ENCODE assay signal across 11 cellular contexts in genomic region chr9:37531699-37532098, GRCh38. TPM values are rescaled to one million over a fixed set of nuclear protein-coding genes. Genes with fewer than 3 reads are reported as not detected.
A peak's percentile ranks its signal among the peaks of the same experiment; 100 is the strongest.
DNase-seq lines count a peak whose midpoint lies in the region; ATAC-seq, FAIRE-seq and TF ChIP-seq lines count a peak whose summit lies in the region.
"Had no signal": no experiment of that assay in that cellular context is flagged by ENCODE, and none has a peak within 500 bp of the region (broad histone marks: within the 10 kb centered on the region; RNA-seq: fewer than 3 reads in every experiment).

No MANE protein-coding gene starts in this region.

- H3K4me1 Mint-ChIP-seq in naive B cell, result peaks cover 4 to 15% (median 8%) of the 10 kb centered on the region in 3 donors

- no peaks in the 10 kb centered on the region for H3K27me3 Mint-ChIP-seq in naive B cell
- H3K27me3 Mint-ChIP-seq: activated naive CD8-positive, alpha-beta T cell treated with anti-CD3 and anti-CD28 coated beads, Interleukin-2, amount 10 ng/mL, durations not matched to agents 7 days and 5 days had no signal

- FAIRE-seq in GM19239 (lab: Jason Lieb, UNC), result no peak
- FAIRE-seq: endothelial cell of umbilical vein had no signal

- DNase-seq in T-helper 9 cell (peak; percentile 39), naive B cell (no peak), HEK293T (ENCODE audit: extremely low spot score) (no peak), putamen (ENCODE audit: low spot score) (no peak), GM19239 (ENCODE audit: insufficient read length, low spot score) (no peak)
- DNase-seq: activated naive CD8-positive, alpha-beta T cell treated with anti-CD3 and anti-CD28 coated beads, Interleukin-2, amount 10 ng/mL, durations not matched to agents 7 days and 5 days; GM23248; NCI-H345 had no signal

- CTCF ChIA-PET in HEK293T (lab: Yijun Ruan, JAX), result no interaction called here

- ATAC-seq in GM18520 (IDR thresholded peaks at IDR 0.05; ENCODE audit: unreplicated experiment) (peak; percentile 82), HG02588 (IDR thresholded peaks at IDR 0.05; ENCODE audit: unreplicated experiment) (peak; percentile 52), naive B cell (ENCODE audit: low read depth in 2 of 2) (peak; percentile 65 to 74)

- peak overlapping the region in 1 of 8 donors; percentile 27 for H3K4me3 Mint-ChIP-seq in naive B cell
- H3K4me3 Mint-ChIP-seq: activated naive CD8-positive, alpha-beta T cell treated with anti-CD3 and anti-CD28 coated beads, Interleukin-2, amount 10 ng/mL, durations not matched to agents 7 days and 5 days had no signal

- H3K36me3 Mint-ChIP-seq in naive B cell, result peaks cover 13 to 18% of the 10 kb centered on the region in 2 donors

- POLR2A ChIA-PET in HEK293T (lab: Yijun Ruan, JAX), result no interaction called here

- H3K27ac Mint-ChIP-seq in naive B cell, result peak overlapping the region in 4 of 6 donors; percentile 16 to 85 (median 48)
- H3K27ac Mint-ChIP-seq: activated naive CD8-positive, alpha-beta T cell treated with anti-CD3 and anti-CD28 coated beads, Interleukin-2, amount 10 ng/mL, durations not matched to agents 7 days and 5 days had no signal

- H3K9me3 Mint-ChIP-seq in naive B cell, result peaks cover 0 to 2% (median 0%) of the 10 kb centered on the region in 7 donors
- H3K9me3 Mint-ChIP-seq: activated naive CD8-positive, alpha-beta T cell treated with anti-CD3 and anti-CD28 coated beads, Interleukin-2, amount 10 ng/mL, durations not matched to agents 7 days and 5 days had no signal

TF ChIP-seq in HEK293T, 16 proteins besides CTCF, POLR2A, EP300 and RAD21:
- no peak for TF ChIP-seq ZNF384 (IDR thresholded peaks at IDR 0.05)
- no peak for TF ChIP-seq L3MBTL2 (conservative IDR thresholded peaks at IDR 0.05)
- TF ChIP-seq BHLHE40 (IDR thresholded peaks at IDR 0.05; ENCODE audit: borderline replicate concordance), result no peak
- TF ChIP-seq FOXM1 (IDR thresholded peaks at IDR 0.05; ENCODE audit: borderline replicate concordance), result no peak
- TF ChIP-seq CTBP1 (IDR thresholded peaks at IDR 0.05; ENCODE audit: borderline replicate concordance), result no peak
- TF ChIP-seq HDGF (IDR thresholded peaks at IDR 0.05; ENCODE audit: borderline replicate concordance), result no peak
- TF ChIP-seq SP1 (IDR thresholded peaks at IDR 0.05), result no peak
- no peak for TF ChIP-seq ARNT (IDR thresholded peaks at IDR 0.05)
- TF ChIP-seq SUZ12 (IDR thresholded peaks at IDR 0.05), result no peak
- no peak for TF ChIP-seq PKNOX1 (IDR thresholded peaks at IDR 0.05)
- no peak for TF ChIP-seq TARDBP (IDR thresholded peaks at IDR 0.05)
- TF ChIP-seq FOXA1 (IDR thresholded peaks at IDR 0.05), result no peak
- no peak for TF ChIP-seq ELF4 (IDR thresholded peaks at IDR 0.05)
- TF ChIP-seq NFRKB (IDR thresholded peaks at IDR 0.05), result no peak
- TF ChIP-seq FOXK2 (IDR thresholded peaks at IDR 0.05), result no peak
- TF ChIP-seq LEF1 (IDR thresholded peaks at IDR 0.05; ENCODE audit: borderline replicate concordance), result no peak

RNA-seq across cellular contexts. Expression of gene FBXO10, which starts 44.5 kb away (rescaled TPM):
- polyA plus RNA-seq in naive B cell (ENCODE audit: low read depth in 6 of 6), result 1 to 10 TPM; 2.7 to 7.8 (median 7.5) TPM

RNA-seq across cellular contexts. Expression of gene POLR1E, which starts 46.0 kb away (rescaled TPM):
- 10 to 100 TPM in 3 of 6 donors, 1 to 10 TPM in 3; 5.5 to 15.8 (median 10.4) TPM for polyA plus RNA-seq in naive B cell (ENCODE audit: low read depth in 6 of 6)
